In the genomic region with DNA sequence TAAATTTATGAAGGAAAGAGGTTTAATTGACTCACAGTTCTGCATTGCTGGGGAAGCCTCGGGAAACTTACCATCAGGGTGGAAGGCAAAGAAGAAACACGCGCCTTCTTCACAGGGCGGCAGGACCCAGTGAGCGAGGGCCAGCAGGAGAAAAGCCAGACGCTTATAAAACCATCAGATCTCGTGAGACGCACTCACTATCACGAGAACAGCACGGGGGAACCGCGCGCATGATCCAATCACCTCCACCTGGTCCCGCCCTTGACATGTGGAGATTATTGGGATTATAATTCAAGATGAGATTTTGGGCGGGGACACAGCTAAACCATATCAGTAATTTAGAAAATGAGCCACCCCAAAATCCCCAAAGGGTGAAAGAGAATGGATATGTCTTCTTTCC, we compare ENCODE assay signal across 21 cellular contexts.
"Had no signal": no experiment of that assay in that cellular context is flagged by ENCODE, and none has a peak within 500 bp of the region (broad histone marks: within the 10 kb centered on the region; RNA-seq: fewer than 3 reads in every experiment).

No MANE protein-coding gene starts in this region.

- H3K27ac ChIP-seq: SJSA1, SK-N-MC had no signal

- FAIRE-seq: RCC 7860 had no signal

- H3K27me3 ChIP-seq: SJSA1 had no signal

- H3K4me1 ChIP-seq: SJSA1 had no signal

- H3K9me3 ChIP-seq: MG63, SJSA1 had no signal

- H3K4me3 ChIP-seq: MG63, SJSA1, SK-N-MC had no signal

- DNase-seq: Karpas-422, KG1, MG63, NCI-H1092 treated with DMSO at 0.1 percent for 48 hours, NCI-H1436, NCI-H187, NCI-H2029, NCI-H2081 treated with DMSO at 0.1 percent for 48 hours, NCI-H2171, NCI-H226, NCI-H446, NCI-H510A, NCI-H524 treated with DMSO at 0.1 percent for 48 hours, NCI-H69, NCI-H774, Right ventricle myocardium superior, RPMI8226, SIG-M5 had no signal

- H3K36me3 ChIP-seq: MG63, SJSA1 had no signal
